Comparison of ENCODE assay signal across 16 cellular contexts in the genomic region with DNA sequence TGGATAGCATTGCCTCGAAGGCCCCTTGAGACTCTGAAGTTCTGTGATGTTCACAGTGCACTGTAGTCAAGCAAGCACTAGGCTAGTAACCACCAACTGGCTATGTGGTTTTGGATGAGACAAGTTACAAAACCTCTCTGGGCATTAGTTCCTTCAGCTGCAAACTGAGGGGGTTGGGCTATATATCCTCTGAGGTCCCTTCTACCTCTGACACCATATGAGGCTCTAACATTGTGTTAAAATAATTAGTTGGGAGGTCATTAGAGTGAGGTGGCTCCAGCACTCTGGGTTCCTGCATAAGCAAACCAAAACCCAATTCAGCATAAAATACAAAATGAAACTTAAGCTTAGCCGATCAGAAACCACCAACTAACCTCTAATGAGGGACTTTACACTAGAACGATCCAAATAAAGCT.
DNase-seq lines count a peak whose midpoint lies in the region; ATAC-seq and TF ChIP-seq lines count a peak whose summit lies in the region.
"Had no signal": no experiment of that assay in that cellular context is flagged by ENCODE, and none has a peak within 500 bp of the region (broad histone marks: within the 10 kb centered on the region; RNA-seq: fewer than 3 reads in every experiment).

No MANE protein-coding gene starts in this region.

- peaks cover 23% of the 10 kb centered on the region for H3K9me3 Mint-ChIP-seq in mesothelial cell of epicardium
- H3K9me3 Mint-ChIP-seq: CD4-positive, alpha-beta T cell had no signal

- no peaks in the 10 kb centered on the region for H3K27me3 Mint-ChIP-seq in mesothelial cell of epicardium (ENCODE audit: low read depth)
- H3K27me3 Mint-ChIP-seq: activated naive CD8-positive, alpha-beta T cell; CD4-positive, alpha-beta T cell had no signal

- no peaks in the 10 kb centered on the region for H3K36me3 ChIP-seq in BE2C
- H3K36me3 ChIP-seq: Peyer's patch had no signal

- DNase-seq in SKM-1 treated with dmso at 0.1 percent for 144 hours (lab: John Stamatoyannopoulos, UW; ENCODE audit: unreplicated experiment) (peak; percentile 98), mesothelial cell of epicardium (ENCODE audit: low spot score in 2 of 2, unreplicated experiment in 2 of 2) (no peak), NCI-H1436 treated with DMSO at 0.1 percent for 48 hours (lab: John Stamatoyannopoulos, UW) (no peak), BE2C (no peak)
- no peak for DNase-seq in stimulated activated naive CD8-positive, alpha-beta T cell treated with anti-CD3 and anti-CD28 coated beads, Interleukin-15, Interleukin-2, amounts not matched to agents 100 U/mL and 50 U/mL, for 24 hours
- DNase-seq: activated CD8-positive, alpha-beta memory T cell treated with anti-CD3 and anti-CD28 coated beads for 24 hours; CD4-positive, alpha-beta T cell; GOT3; NCI-H2029; Peyer's patch; psoas muscle had no signal

- no peaks in the 10 kb centered on the region for H3K4me1 ChIP-seq in BE2C
- H3K4me1 ChIP-seq: Peyer's patch, psoas muscle had no signal

- H3K4me3 Mint-ChIP-seq in mesothelial cell of epicardium = no peak overlapping the region
- H3K4me3 Mint-ChIP-seq: activated naive CD8-positive, alpha-beta T cell; CD4-positive, alpha-beta T cell had no signal

- H3K4me1 Mint-ChIP-seq in mesothelial cell of epicardium = peaks cover 22% of the 10 kb centered on the region

- no peak overlapping the region for H3K27ac Mint-ChIP-seq in mesothelial cell of epicardium
- H3K27ac Mint-ChIP-seq: activated naive CD8-positive, alpha-beta T cell; CD4-positive, alpha-beta T cell had no signal

- peak; percentile 97 for ATAC-seq in GM18519 (IDR thresholded peaks at IDR 0.05; ENCODE audit: low FRiP score, unreplicated experiment)
- peak; percentile 68 for ATAC-seq in GM21529 (IDR thresholded peaks at IDR 0.05; ENCODE audit: unreplicated experiment)
- peak; percentile 79 for ATAC-seq in HG03175 (IDR thresholded peaks at IDR 0.05; ENCODE audit: unreplicated experiment)
- ATAC-seq in stimulated activated naive CD8-positive, alpha-beta T cell treated with anti-CD3 and anti-CD28 coated beads, Interleukin-15, Interleukin-2, amounts not matched to agents 100 U/mL and 50 U/mL, for 24 hours = no peak
- ATAC-seq: esophagus mucosa, psoas muscle had no signal

- no peak overlapping the region for H3K4me3 ChIP-seq in BE2C (ENCODE audit: low read depth, low read length)
- H3K4me3 ChIP-seq: Peyer's patch, psoas muscle had no signal

- no peaks in the 10 kb centered on the region for H3K9me3 ChIP-seq in BE2C
- H3K9me3 ChIP-seq: Peyer's patch had no signal

- no peaks in the 10 kb centered on the region for H3K27me3 ChIP-seq in BE2C
- H3K27me3 ChIP-seq: Peyer's patch had no signal

- H3K36me3 Mint-ChIP-seq in mesothelial cell of epicardium = no peaks in the 10 kb centered on the region
- H3K36me3 Mint-ChIP-seq: activated naive CD8-positive, alpha-beta T cell had no signal

- TF ChIP-seq CTCF in mesothelial cell of epicardium (IDR thresholded peaks at IDR 0.05; ENCODE audit: unreplicated experiment) (no peak), BE2C (IDR thresholded peaks at IDR 0.05; ENCODE audit: low read depth, low read length) (no peak)
